ENCODE assay signal across 17 cellular contexts in the genomic region with DNA sequence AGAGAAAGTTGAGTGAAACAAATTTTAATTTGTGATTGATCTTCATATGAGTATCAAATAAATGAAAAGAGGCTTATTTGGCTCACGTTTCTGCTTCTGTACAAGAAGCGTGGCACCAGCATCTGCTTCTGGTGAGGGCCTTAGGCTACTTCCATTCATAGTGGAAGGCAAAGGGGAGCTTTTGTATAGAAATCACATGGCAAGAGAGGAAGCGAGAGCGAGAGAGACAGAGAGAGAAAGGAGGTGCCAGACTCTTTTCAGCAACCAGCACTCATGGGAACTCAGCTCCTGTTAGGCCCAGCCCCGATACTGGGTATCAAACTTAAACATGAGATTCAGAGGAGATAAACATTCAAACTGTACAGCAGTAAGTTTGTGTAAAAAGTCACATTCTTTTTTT.
DNase-seq lines count a peak whose midpoint lies in the region; ATAC-seq, FAIRE-seq and TF ChIP-seq lines count a peak whose summit lies in the region.
"Had no signal": no experiment of that assay in that cellular context is flagged by ENCODE, and none has a peak within 500 bp of the region (broad histone marks: within the 10 kb centered on the region; RNA-seq: fewer than 3 reads in every experiment).

No MANE protein-coding gene starts in this region.

- ATAC-seq in PC-3 = no peak
- ATAC-seq: K562 had no signal

- POLR2A ChIA-PET in PC-3 (lab: Charles Lee; ENCODE audit: unreplicated experiment) = interaction anchor here (0.7 kb wide), 1 partner anchor 18 kb away, joined by 3 read pairs; no protein-coding TSS in a partner anchor

- H3K4me1 ChIP-seq in OCI-LY3 (ENCODE audit: low read length) (peaks cover 28% of the 10 kb centered on the region), PC-3 (ENCODE audit: insufficient read depth, low read length) (no peaks in the 10 kb centered on the region), kidney (ENCODE audit: control insufficient read depth in 1 of 2, insufficient read depth in 1 of 2, low read depth in 1 of 2, low read length in 2 of 2) (no peaks in the 10 kb centered on the region)
- H3K4me1 ChIP-seq: Caco-2 had no signal

- H3F3A ChIP-seq in PC-3 (ENCODE audit: low read length, unreplicated experiment) = no peaks in the 10 kb centered on the region

- H2AFZ ChIP-seq in OCI-LY3 (ENCODE audit: low read depth, low read length) (peak overlapping the region; percentile 81; the same call in 1 of the 2 replicates), PC-3 (ENCODE audit: low read length) (no peak overlapping the region)

- no peaks in the 10 kb centered on the region for H3K79me2 ChIP-seq in OCI-LY3 (ENCODE audit: low read length)
- no peaks in the 10 kb centered on the region for H3K79me2 ChIP-seq in PC-3 (ENCODE audit: low read length)

- CTCF ChIA-PET in PC-3 (lab: Charles Lee) = no interaction called here

- H4K20me1 ChIP-seq in OCI-LY3 (ENCODE audit: insufficient read depth, low read length) (no peaks in the 10 kb centered on the region), PC-3 (ENCODE audit: low read length) (no peaks in the 10 kb centered on the region)

- TF ChIP-seq CTCF in OCI-LY3 (IDR thresholded peaks at IDR 0.05; ENCODE audit: low read depth, low read length) (no peak), PC-3 (conservative IDR thresholded peaks at IDR 0.05; ENCODE audit: low read depth, low read length) (no peak), kidney (IDR thresholded peaks at IDR 0.05; ENCODE audit: borderline replicate concordance, extremely low read depth, insufficient read depth) (no peak)

- peak; percentile 90 for FAIRE-seq in HTR-8/SVneo (lab: Jason Lieb, UNC)
- FAIRE-seq in kidney (lab: Jason Lieb, UNC) = no peak
- FAIRE-seq: A204.1, D721Med, G401.6, GM19239, H1, K562 had no signal

- DNase-seq in HTR-8/SVneo (ENCODE audit: insufficient read length, low spot score) (no peak), foreskin melanocyte (peak; percentile 83), PC-3 (no peak), kidney (no peak), NCI-H774 (lab: John Stamatoyannopoulos, UW) (no peak)
- DNase-seq: ACHN; Caco-2; CD4-positive, alpha-beta T cell; H9 had no signal

- H3K27me3 ChIP-seq in OCI-LY3 (ENCODE audit: low read depth, low read length) = no peaks in the 10 kb centered on the region
- no peaks in the 10 kb centered on the region for H3K27me3 ChIP-seq in PC-3 (ENCODE audit: low read length)

- H3K9me3 ChIP-seq in OCI-LY3 (ENCODE audit: insufficient read depth, low read length) (no peaks in the 10 kb centered on the region), PC-3 (ENCODE audit: low read length) (no peaks in the 10 kb centered on the region), kidney (ENCODE audit: control insufficient read depth in 1 of 2, low read length in 2 of 2) (no peaks in the 10 kb centered on the region)
- H3K9me3 ChIP-seq: Caco-2 had no signal

- intact Hi-C loops in PC-3 (cut with micrococcal nuclease) (no loop called here), kidney (cut with DNase I) (no loop called here)

- no peak overlapping the region for H3K4me3 ChIP-seq in OCI-LY3 (ENCODE audit: low read length)
- no peak overlapping the region for H3K4me3 ChIP-seq in PC-3 (ENCODE audit: low read length)
- no peak overlapping the region for H3K4me3 ChIP-seq in kidney (ENCODE audit: low read length in 2 of 2)
- H3K4me3 ChIP-seq: K562 had no signal

- H3K27ac ChIP-seq in OCI-LY3 (ENCODE audit: low read length) (peak overlapping the region; percentile 62), PC-3 (ENCODE audit: low read length) (no peak overlapping the region), kidney (ENCODE audit: low read depth in 2 of 2, low read length in 2 of 2) (no peak overlapping the region)
- H3K27ac ChIP-seq: C4-2B had no signal

- BruUV-seq in PC-3 (replicated peaks; lab: Mats Ljungman, UMichigan) = no TSS peak

- H3K9ac ChIP-seq in OCI-LY3 (ENCODE audit: low read length) (peak overlapping the region; percentile 17; the same call in 1 of the 2 replicates), PC-3 (ENCODE audit: low read length) (no peak overlapping the region), kidney (ENCODE audit: low read length in 2 of 2) (no peak overlapping the region)

- H3K4me2 ChIP-seq in OCI-LY3 (ENCODE audit: low read length) = peak overlapping the region; percentile 44
- no peak overlapping the region for H3K4me2 ChIP-seq in PC-3 (ENCODE audit: low read length)

- H3K9me2 ChIP-seq in PC-3 (replicated peaks; ENCODE audit: low read length) = no peaks in the 10 kb centered on the region

- H3K36me3 ChIP-seq in OCI-LY3 (replicated peaks; ENCODE audit: low read depth, low read length) (no peaks in the 10 kb centered on the region), PC-3 (ENCODE audit: low read depth, low read length) (no peaks in the 10 kb centered on the region), kidney (ENCODE audit: control insufficient read depth in 1 of 2, insufficient read depth in 2 of 2, low read length in 2 of 2) (peaks cover 7 to 29% of the 10 kb centered on the region in 2 donors)
